ENCODE assay signal across 1 cellular context in the genomic region with DNA sequence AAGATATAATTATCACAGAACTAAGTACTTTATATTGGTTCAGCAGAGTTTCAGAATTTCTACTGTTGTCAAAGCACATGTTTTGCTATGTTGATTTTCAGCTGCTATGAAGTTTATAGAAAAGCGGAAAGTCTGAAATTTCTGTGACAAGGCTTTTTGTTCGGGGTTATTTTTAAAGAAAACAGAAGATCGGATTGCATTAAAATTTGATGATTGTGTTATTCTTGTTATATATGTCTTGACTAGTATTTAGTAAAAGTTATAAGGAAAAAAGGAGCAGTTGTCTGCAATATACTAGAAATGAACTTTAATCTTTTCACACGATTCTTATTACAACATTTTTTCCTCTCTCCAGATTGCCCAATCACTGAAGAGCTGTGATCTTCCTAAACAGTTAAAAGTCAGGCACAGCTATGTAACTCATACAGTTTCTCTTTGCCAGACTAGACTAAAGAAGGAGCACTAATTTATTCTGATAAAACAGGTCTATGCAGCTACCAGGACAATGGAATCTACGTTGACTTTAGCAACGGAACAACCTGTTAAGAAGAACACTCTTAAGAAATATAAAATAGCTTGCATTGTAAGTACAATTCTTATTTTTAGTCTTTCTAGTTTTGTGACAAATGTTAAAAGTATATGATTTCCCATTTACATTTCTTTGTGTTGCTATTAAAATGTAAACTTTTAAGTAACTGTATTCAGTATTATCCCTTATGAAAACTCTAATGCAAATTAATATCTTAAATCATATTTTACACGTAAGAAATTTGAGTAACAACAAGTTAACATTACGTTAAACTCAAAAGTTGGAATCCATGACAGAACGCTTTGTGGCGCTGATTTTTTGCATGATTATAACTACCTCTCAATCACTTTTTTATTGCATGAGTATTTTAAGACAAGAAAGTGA.
TF ChIP-seq lines count a peak whose summit lies in the region.

A gene (plus strand): TSS at position 423 of the 913 bp plus-strand sequence. CDS start 83 bp downstream, at position 506.

TF ChIP-seq in IMR-90, 13 proteins besides CTCF, POLR2A, EP300 and RAD21:
- TF ChIP-seq MAFK (IDR thresholded peaks at IDR 0.05; ENCODE audit: low read depth, low read length) (no peak), FOS (IDR thresholded peaks at IDR 0.05; ENCODE audit: low read depth, low read length) (no peak), CEBPB (IDR thresholded peaks at IDR 0.05; ENCODE audit: low read depth, low read length) (peak; percentile 75), MXI1 (IDR thresholded peaks at IDR 0.05; ENCODE audit: borderline replicate concordance, low read depth, low read length) (no peak), SMC3 (IDR thresholded peaks at IDR 0.05; ENCODE audit: low read depth, low read length) (no peak), NFE2L2 (IDR thresholded peaks at IDR 0.05; ENCODE audit: low read depth, low read length) (no peak), RFX5 (IDR thresholded peaks at IDR 0.05; ENCODE audit: low read depth, low read length) (no peak), CHD1 (IDR thresholded peaks at IDR 0.05; ENCODE audit: low read depth, low read length) (no peak)
- TF ChIP-seq, protein P1, sequence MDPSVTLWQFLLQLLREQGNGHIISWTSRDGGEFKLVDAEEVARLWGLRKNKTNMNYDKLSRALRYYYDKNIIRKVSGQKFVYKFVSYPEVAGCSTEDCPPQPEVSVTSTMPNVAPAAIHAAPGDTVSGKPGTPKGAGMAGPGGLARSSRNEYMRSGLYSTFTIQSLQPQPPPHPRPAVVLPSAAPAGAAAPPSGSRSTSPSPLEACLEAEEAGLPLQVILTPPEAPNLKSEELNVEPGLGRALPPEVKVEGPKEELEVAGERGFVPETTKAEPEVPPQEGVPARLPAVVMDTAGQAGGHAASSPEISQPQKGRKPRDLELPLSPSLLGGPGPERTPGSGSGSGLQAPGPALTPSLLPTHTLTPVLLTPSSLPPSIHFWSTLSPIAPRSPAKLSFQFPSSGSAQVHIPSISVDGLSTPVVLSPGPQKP (IDR thresholded peaks at IDR 0.05; ENCODE audit: borderline replicate concordance, low read depth, low read length) = no peak
